Comparison of ENCODE assay signal across 17 cellular contexts in the genomic region with DNA sequence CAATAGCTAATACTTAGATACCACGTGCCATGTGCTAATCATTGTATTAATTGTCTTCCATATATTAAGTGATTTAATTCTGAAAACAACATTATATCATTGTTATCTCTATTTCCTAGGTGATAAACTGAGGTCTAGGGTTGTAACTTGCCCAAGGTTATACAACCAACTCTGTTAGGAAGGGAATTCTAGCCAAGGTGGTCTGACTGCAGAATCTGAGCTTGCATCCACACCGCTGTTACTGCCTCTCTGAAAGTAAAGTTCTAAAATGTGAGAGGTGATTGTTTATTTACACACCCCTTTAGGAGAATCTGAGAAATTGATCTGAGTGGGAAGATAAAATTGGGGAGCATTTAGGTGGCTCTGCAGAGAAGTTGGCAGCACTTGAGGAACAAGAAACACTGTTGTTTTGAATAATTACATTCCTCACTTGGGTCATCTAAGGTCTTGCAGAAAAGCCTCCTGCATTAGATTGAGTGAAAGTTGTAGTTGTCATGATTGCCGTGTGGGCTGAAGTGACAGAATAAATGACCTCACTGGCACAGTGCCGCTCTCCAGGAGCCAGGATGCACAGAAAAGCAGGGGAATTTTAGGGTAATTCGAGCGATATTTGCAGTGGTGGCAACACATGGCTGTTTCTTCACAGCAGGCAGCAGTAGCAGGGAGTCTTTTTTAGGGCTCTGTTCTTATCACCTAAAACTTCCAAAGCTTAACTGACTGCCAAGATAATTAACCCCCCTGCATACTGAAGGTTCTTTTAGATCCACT.
DNase-seq lines count a peak whose midpoint lies in the region; ATAC-seq and TF ChIP-seq lines count a peak whose summit lies in the region.
"Had no signal": no experiment of that assay in that cellular context is flagged by ENCODE, and none has a peak within 500 bp of the region (broad histone marks: within the 10 kb centered on the region; RNA-seq: fewer than 3 reads in every experiment).

No MANE protein-coding gene starts in this region.

- 20 to 30% methylated on average over 6 of the region's 6 CpGs for WGBS in thyroid gland, 2 donors

- peak; percentile 72 for ATAC-seq in GM21717 (IDR thresholded peaks at IDR 0.05; ENCODE audit: unreplicated experiment)
- ATAC-seq in gastrocnemius medialis = no peak
- ATAC-seq in left cardiac atrium = no peak
- ATAC-seq: Right ventricle myocardium inferior had no signal

- H3K9me3 ChIP-seq in thyroid gland = no peaks in the 10 kb centered on the region
- H3K9me3 ChIP-seq in gastrocnemius medialis = no peaks in the 10 kb centered on the region
- H3K9me3 ChIP-seq: Caco-2, left ventricle myocardium inferior, transverse colon had no signal

- DNase-seq in RPMI7951 (ENCODE audit: low read depth) (peak; percentile 34), fibroblast of the aortic adventitia (ENCODE audit: low read depth) (peak; percentile 15), thyroid gland (peak; percentile 42 to 43), gastrocnemius medialis (no peak), left cardiac atrium (no peak), HUDEP-2 (lab: John Stamatoyannopoulos, UW; ENCODE audit: unreplicated experiment in 76 of 76) (no peak), HT-29 (ENCODE audit: low spot score) (no peak)
- DNase-seq: amygdala, Caco-2, glutamatergic neuron, GOT3, left ventricle myocardium inferior, NCI-H1436, NCI-H526 treated with DMSO at 0.1 percent for 48 hours, transverse colon had no signal

- peaks cover 8 to 9% of the 10 kb centered on the region in 2 donors for H3K4me1 ChIP-seq in thyroid gland
- H3K4me1 ChIP-seq in gastrocnemius medialis = no peaks in the 10 kb centered on the region
- H3K4me1 ChIP-seq: Caco-2, transverse colon had no signal

- TF ChIP-seq POLR2A in thyroid gland (IDR thresholded peaks at IDR 0.05) = no peak
- TF ChIP-seq POLR2A in gastrocnemius medialis (IDR thresholded peaks at IDR 0.05) = no peak

- intact Hi-C loops in thyroid gland (cut with DNase I) = no loop called here
- intact Hi-C loops in gastrocnemius medialis (cut with DNase I; ENCODE audit: low total_unique reads) = no loop called here
- intact Hi-C loops in left cardiac atrium (cut with DNase I) = no loop called here

- H3K4me3 ChIP-seq in fibroblast of the aortic adventitia (ENCODE audit: low read depth, low read length) (no peak overlapping the region), thyroid gland (replicated peaks in 1 of 3) (no peak overlapping the region), gastrocnemius medialis (no peak overlapping the region)
- H3K4me3 ChIP-seq: left ventricle myocardium inferior, transverse colon had no signal

- H3K27me3 ChIP-seq in thyroid gland (no peaks in the 10 kb centered on the region), gastrocnemius medialis (no peaks in the 10 kb centered on the region)
- H3K27me3 ChIP-seq: transverse colon had no signal

- no peak overlapping the region for H3K27ac ChIP-seq in thyroid gland
- H3K27ac ChIP-seq in gastrocnemius medialis = no peak overlapping the region
- H3K27ac ChIP-seq: left ventricle myocardium inferior, transverse colon had no signal

- no peaks in the 10 kb centered on the region for H3K36me3 ChIP-seq in thyroid gland
- no peaks in the 10 kb centered on the region for H3K36me3 ChIP-seq in gastrocnemius medialis
- H3K36me3 ChIP-seq: left ventricle myocardium inferior, transverse colon had no signal

- TF ChIP-seq CTCF in fibroblast of the aortic adventitia (IDR thresholded peaks at IDR 0.05; ENCODE audit: insufficient read depth, low read length) (no peak), thyroid gland (IDR thresholded peaks at IDR 0.05) (no peak), gastrocnemius medialis (IDR thresholded peaks at IDR 0.05 in 4 of 5, conservative IDR thresholded peaks at IDR 0.05 in 1 of 5) (no peak)

- in situ Hi-C loops in gastrocnemius medialis (cut with MboI; ENCODE audit: low sequenced_read_pairs in 4 of 4) = no loop called here

Comparison
In these comparisons a context has a peak if more than half of its experiments do, and no peak if none do; other contexts are left out.
1. DNase-seq: peak in RPMI7951 (single experiment), fibroblast of the aortic adventitia (single experiment) and thyroid gland (2 of 2); none in gastrocnemius medialis (0 of 2), left cardiac atrium (single experiment), HUDEP-2 (0 of 76) and HT-29 (single experiment).